In genomic region chr9:111898331-111899096, GRCh38 we compare ENCODE assay signal across 10 cellular contexts. TPM values are rescaled to one million over a fixed set of nuclear protein-coding genes. Genes with fewer than 3 reads are reported as not detected.
DNase-seq lines count a peak whose midpoint lies in the region; ATAC-seq, FAIRE-seq and TF ChIP-seq lines count a peak whose summit lies in the region.
"Had no signal": no experiment of that assay in that cellular context is flagged by ENCODE, and none has a peak within 500 bp of the region (broad histone marks: within the 10 kb centered on the region; RNA-seq: fewer than 3 reads in every experiment).

No MANE protein-coding gene starts in this region.

- FAIRE-seq in HTR-8/SVneo (lab: Jason Lieb, UNC) = no peak

- H3K27ac ChIP-seq in IMR-90 (ENCODE audit: insufficient read depth, low read length) (peak overlapping the region; percentile 96; the same call in 1 of the 2 replicates), colonic mucosa (peak overlapping the region; percentile 95)

- H3K36me3 ChIP-seq in IMR-90 (ENCODE audit: control insufficient read depth, insufficient read depth, low read length) (peaks cover 6% of the 10 kb centered on the region; the same call in 1 of the 2 replicates), colonic mucosa (no peaks in the 10 kb centered on the region)

- peaks cover 13% of the 10 kb centered on the region for H3K9me1 ChIP-seq in IMR-90 (ENCODE audit: insufficient read depth, low read length)

- H3K9me3 ChIP-seq in IMR-90 (ENCODE audit: control insufficient read depth, insufficient read depth, low read length) (no peaks in the 10 kb centered on the region), colonic mucosa (no peaks in the 10 kb centered on the region)

- H3K27me3 ChIP-seq in IMR-90 (ENCODE audit: control insufficient read depth, insufficient read depth, low read length) = no peaks in the 10 kb centered on the region
- no peaks in the 10 kb centered on the region for H3K27me3 ChIP-seq in colonic mucosa

- BruUV-seq in IMR-90 (replicated peaks; lab: Mats Ljungman, UMichigan) = TSS peak; percentile 23

- H2AFZ ChIP-seq in IMR-90 (replicated peaks; ENCODE audit: low read length, poor library complexity) = no peak overlapping the region

- peak overlapping the region; percentile 78 for H3K4me2 ChIP-seq in IMR-90 (ENCODE audit: low read depth, low read length)

- TF ChIP-seq POLR2A in IMR-90 (IDR thresholded peaks at IDR 0.05; ENCODE audit: low read depth, low read length) = no peak

- in situ Hi-C loops in IMR-90 (cut with MboI; ENCODE audit: low sequenced_read_pairs) = no loop called here

- peak overlapping the region; percentile 85 for H3K18ac ChIP-seq in IMR-90 (ENCODE audit: low read depth, low read length)

- no peak for DNase-seq in AG09309 (ENCODE audit: low read depth)
- DNase-seq in IMR-90 = no peak
- DNase-seq in colonic mucosa = no peak
- peak; percentile 44 for DNase-seq in myocyte (ENCODE audit: low read depth)
- DNase-seq in HTR-8/SVneo (ENCODE audit: insufficient read length, low spot score) = no peak
- no peak for DNase-seq in activated gamma-delta T cell treated with Interleukin-2 at 50 U/mL for 16 hours
- no peak for DNase-seq in DMS153 treated with DMSO at 0.1 percent for 48 hours (lab: John Stamatoyannopoulos, UW; ENCODE audit: unreplicated experiment)
- DNase-seq: activated CD4-positive, alpha-beta memory T cell treated with anti-CD3 and anti-CD28 coated beads for 36 hours; GDM1 had no signal

- no peak overlapping the region for H2BK15ac ChIP-seq in IMR-90 (ENCODE audit: low read depth, low read length)

- H3K4me1 ChIP-seq in IMR-90 (ENCODE audit: control insufficient read depth, insufficient read depth, low read length) (peaks cover 14% of the 10 kb centered on the region), colonic mucosa (peaks cover 12% of the 10 kb centered on the region)

- H3K9ac ChIP-seq in IMR-90 (ENCODE audit: low read depth, low read length) (peak overlapping the region; percentile 93), colonic mucosa (ENCODE audit: low read depth in 2 of 2, low read length in 2 of 2) (peak overlapping the region in 1 of 2 donors; percentile 98)

- TF ChIP-seq RAD21 in IMR-90 (IDR thresholded peaks at IDR 0.05; ENCODE audit: low read length) = no peak

- H2BK120ac ChIP-seq in IMR-90 (ENCODE audit: low read depth, low read length) = peak overlapping the region; percentile 16; the same call in 1 of the 2 replicates

- no CpG with 5 or more reads among the region's 4 CpGs for WGBS in IMR-90 (ENCODE audit: extremely low coverage in 2 of 2, insufficient read length in 1 of 2), 2 experiments

- no peak overlapping the region for H2BK20ac ChIP-seq in IMR-90 (ENCODE audit: low read depth, low read length)

- ATAC-seq in IMR-90 (ENCODE audit: low read depth) (no peak), HG03469 (IDR thresholded peaks at IDR 0.05; ENCODE audit: unreplicated experiment) (no peak)

- dilution Hi-C loops in IMR-90 (cut with HindIII; ENCODE audit: low sequenced_read_pairs, unreplicated experiment) = no loop called here

- peaks cover 5 to 29% of the 10 kb centered on the region in 2 experiments; a peak in 2 of 4 replicates for H3K79me1 ChIP-seq in IMR-90 (ENCODE audit: low read depth in 1 of 2, low read length in 2 of 2)

- H2AK9ac ChIP-seq in IMR-90 (replicated peaks; ENCODE audit: low read depth, low read length, poor library complexity) = no peak overlapping the region

- peaks cover 56% of the 10 kb centered on the region for H4K20me1 ChIP-seq in IMR-90 (ENCODE audit: insufficient read depth, low read length)

- H4K5ac ChIP-seq in IMR-90 (ENCODE audit: low read depth, low read length) = peak overlapping the region; percentile 39; the same call in 1 of the 2 replicates

- peak overlapping the region; percentile 58 to 80; a peak in 2 of 4 replicates for H4K8ac ChIP-seq in IMR-90 (ENCODE audit: low read depth in 2 of 2, low read length in 2 of 2)

- peak overlapping the region; percentile 86 for H2BK5ac ChIP-seq in IMR-90 (ENCODE audit: low read depth, low read length, poor library complexity, severe bottlenecking)

- H3K23ac ChIP-seq in IMR-90 (ENCODE audit: low read depth, low read length) = peak overlapping the region; percentile 54; the same call in 1 of the 2 replicates

- H3K4me3 ChIP-seq in AG09309 (ENCODE audit: control insufficient read depth, low read depth, low read length) (peak overlapping the region; percentile 99), IMR-90 (ENCODE audit: insufficient read depth, low read depth, low read length) (peak overlapping the region; percentile 98), colonic mucosa (peak overlapping the region; percentile 84)

- H3K14ac ChIP-seq in IMR-90 (replicated peaks; ENCODE audit: low read depth, low read length) = peak overlapping the region; percentile 49

- no peak overlapping the region for H2AK5ac ChIP-seq in IMR-90 (ENCODE audit: low read depth, low read length)

- intact Hi-C loops in IMR-90 (cut with micrococcal nuclease) (loop anchor here (1.0 to 10.0 kb wide), 2 partner anchors 176 to 304 kb away; partner anchors contain the start of gene PTGR1), colonic mucosa (cut with DNase I) (loop anchor here (10.0 kb wide), 1 partner anchor 176 kb away; no protein-coding TSS in a partner anchor)

- TF ChIP-seq CTCF in AG09309 (IDR thresholded peaks at IDR 0.05; ENCODE audit: control insufficient read depth, insufficient read depth, low read depth, low read length, missing control alignments) = no peak
- no peak for TF ChIP-seq CTCF in IMR-90 (conservative IDR thresholded peaks at IDR 0.05; ENCODE audit: low read depth, low read length)
- no peak for TF ChIP-seq CTCF in colonic mucosa (IDR thresholded peaks at IDR 0.05)

- peak overlapping the region; percentile 25; the same call in 1 of the 2 replicates for H4K91ac ChIP-seq in IMR-90 (ENCODE audit: insufficient read depth, low read depth, low read length)

- CTCF ChIA-PET in IMR-90 (lab: Yijun Ruan, JAX) = interaction anchor here (1.4 kb wide), 1 partner anchor 30 kb away, joined by 3 read pairs; no protein-coding TSS in a partner anchor

- H3K4ac ChIP-seq in IMR-90 (ENCODE audit: low read depth, low read length) = peak overlapping the region; percentile 61; the same call in 1 of the 2 replicates

- POLR2A ChIA-PET in IMR-90 (lab: Charles Lee; ENCODE audit: unreplicated experiment) = interaction anchor here (1.3 kb wide), 1 partner anchor 134 kb away, joined by 3 read pairs; no protein-coding TSS in a partner anchor

- peak overlapping the region; percentile 89 for H3K56ac ChIP-seq in IMR-90 (ENCODE audit: extremely low read depth, insufficient read depth, low read length)

TF ChIP-seq in IMR-90, 13 proteins besides CTCF, POLR2A, EP300 and RAD21:
- TF ChIP-seq CHD1 (IDR thresholded peaks at IDR 0.05; ENCODE audit: low read depth, low read length) (0 out of 2 replicates have a peak, but pooled peaks have one; percentile 5), USF2 (IDR thresholded peaks at IDR 0.05; ENCODE audit: low read depth, low read length) (no peak)

RNA-seq across cellular contexts. Expression of gene UGCG, which starts 1.9 kb away (rescaled TPM):
- total RNA-seq in IMR-90 (2012; rRNA removed) = 104 and 234 TPM in 2 replicates
- polyA plus RNA-seq in IMR-90 (2012; rRNA removed) = 70.8 and 84.2 TPM in 2 replicates
- 24.9 and 26.2 TPM in 2 replicates for polyA plus RNA-seq in IMR-90 (2012; cell fraction: cytosol; rRNA removed)
- polyA plus RNA-seq in IMR-90 (2012; cell fraction: nucleus; rRNA removed; ENCODE audit: low replicate concordance) = 14.6 and 101 TPM in 2 replicates
- 10 to 100 TPM; 17.6 to 56.1 TPM for total RNA-seq in colonic mucosa
- 89.8 and 124 TPM in 2 replicates for total RNA-seq in myocyte
- 24.4 TPM for polyA plus RNA-seq in myocyte (2012)
